ENCODE assay signal across 8 cellular contexts in genomic region chr11:11028017-11028692, GRCh38.
DNase-seq lines count a peak whose midpoint lies in the region; ATAC-seq and TF ChIP-seq lines count a peak whose summit lies in the region.

No MANE protein-coding gene starts in this region.

- no peaks in the 10 kb centered on the region for H3K9me3 Mint-ChIP-seq in HFFc6

- in situ Hi-C loops in Caki2 (cut with HindIII; ENCODE audit: low pct_unique_long_range_greater_than_20kb, low sequenced_read_pairs): no loop called here

- H3K27me3 Mint-ChIP-seq in HFFc6 (ENCODE audit: insufficient read depth): peaks cover 16% of the 10 kb centered on the region

- peak; percentile 42 for DNase-seq in Caki2 (ENCODE audit: low read depth)
- peak; percentile 26 for DNase-seq in HFFc6
- DNase-seq in NCI-H2171 (lab: John Stamatoyannopoulos, UW): peak; percentile 24
- DNase-seq in activated CD4-positive, CD25-positive, alpha-beta regulatory T cell treated with anti-CD3 and anti-CD28 coated beads, Interleukin-2, amount 50 U/mL, for 72 hours: peak; percentile 74
- peak; percentile 12 for DNase-seq in cerebellum (ENCODE audit: low spot score)
- DNase-seq in lower lobe of right lung: peak; percentile 78
- DNase-seq in stimulated activated CD8-positive, alpha-beta memory T cell treated with anti-CD3 and anti-CD28 coated beads, Interleukin-12 subunit alpha, Interleukin-12 subunit beta, amount 100 ng/mL, for 24 hours (ENCODE audit: extremely low read depth): peak; percentile 30
- no peak for DNase-seq in epidermal melanocyte (ENCODE audit: insufficient read length, low spot score)

- no peaks in the 10 kb centered on the region for H3K4me1 ChIP-seq in lower lobe of right lung

- H3K36me3 ChIP-seq in lower lobe of right lung: no peaks in the 10 kb centered on the region

- peak overlapping the region; percentile 14; the same call in 1 of the 2 replicates for H3K27ac Mint-ChIP-seq in HFFc6

- no peak overlapping the region for H3K4me3 Mint-ChIP-seq in HFFc6

- no peak overlapping the region for H3K27ac ChIP-seq in lower lobe of right lung

- H3K9me3 ChIP-seq in lower lobe of right lung: no peaks in the 10 kb centered on the region

- ATAC-seq in lower lobe of right lung: peak; percentile 85 to 88

- intact Hi-C loops in lower lobe of right lung (cut with DNase I): no loop called here

- H3K36me3 Mint-ChIP-seq in HFFc6 (ENCODE audit: low read depth): no peaks in the 10 kb centered on the region

- H3K27me3 ChIP-seq in lower lobe of right lung (ENCODE audit: low read depth): no peaks in the 10 kb centered on the region

- H3K4me3 ChIP-seq in lower lobe of right lung: no peak overlapping the region

- peaks cover 23% of the 10 kb centered on the region for H3K4me1 Mint-ChIP-seq in HFFc6 (ENCODE audit: low read depth)

- TF ChIP-seq CTCF in HFFc6 (IDR thresholded peaks at IDR 0.05): peak; percentile 84
- TF ChIP-seq CTCF in lower lobe of right lung (IDR thresholded peaks at IDR 0.05): peak; percentile 84
